25 cellular contexts compared by ENCODE assay signal in the genomic region with DNA sequence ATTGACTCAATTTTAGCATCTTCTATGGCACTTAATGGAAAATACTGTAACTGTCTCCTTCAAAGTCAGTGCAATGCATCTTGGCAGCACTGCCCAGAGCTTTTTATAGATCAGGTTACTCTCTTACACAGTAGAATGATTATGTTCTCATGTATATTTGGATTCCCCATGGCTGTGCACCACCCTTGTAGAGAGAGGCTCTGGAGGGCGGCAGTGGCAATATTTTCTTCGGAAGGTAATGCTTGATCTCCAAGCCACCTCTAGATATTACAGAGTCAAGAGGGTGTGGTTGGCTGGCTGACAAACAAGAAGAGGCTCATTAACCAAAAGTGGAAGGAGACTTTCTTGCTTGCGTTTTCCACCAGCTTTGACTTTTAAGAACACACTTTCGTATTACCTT.
A peak's percentile ranks its signal among the peaks of the same experiment; 100 is the strongest.
DNase-seq lines count a peak whose midpoint lies in the region; FAIRE-seq and TF ChIP-seq lines count a peak whose summit lies in the region.
"Had no signal": no experiment of that assay in that cellular context is flagged by ENCODE, and none has a peak within 500 bp of the region (broad histone marks: within the 10 kb centered on the region; RNA-seq: fewer than 3 reads in every experiment).

No MANE protein-coding gene starts in this region.

- H3K9me1 ChIP-seq in keratinocyte (ENCODE audit: control insufficient read depth, extremely low read depth, insufficient read depth, low read length), result no peaks in the 10 kb centered on the region

- H3K4me2 ChIP-seq in keratinocyte (ENCODE audit: control insufficient read depth, extremely low read depth, insufficient read depth, low read depth, low read length), result peak overlapping the region; percentile 41

- no peaks in the 10 kb centered on the region for H3K79me2 ChIP-seq in keratinocyte (ENCODE audit: control insufficient read depth, insufficient read depth, low read length)

- no peak overlapping the region for H3K9ac ChIP-seq in keratinocyte (ENCODE audit: control insufficient read depth, extremely low read depth, insufficient read depth, low read length)

- H4K20me1 ChIP-seq in keratinocyte (ENCODE audit: control insufficient read depth, extremely low read depth, insufficient read depth, low read length), result no peaks in the 10 kb centered on the region

- no peaks in the 10 kb centered on the region for H3K9me3 ChIP-seq in keratinocyte (ENCODE audit: control insufficient read depth, low read depth, low read length)
- H3K9me3 ChIP-seq: gastrocnemius medialis, HAP-1, Peyer's patch, suprapubic skin had no signal

- TF ChIP-seq CTCF in keratinocyte (optimal IDR thresholded peaks at IDR 0.05 in 1 of 3, IDR thresholded peaks at IDR 0.05 in 1 of 3, conservative IDR thresholded peaks at IDR 0.05 in 1 of 3; ENCODE audit: extremely low read depth in 1 of 3, insufficient read depth in 2 of 3, low read length in 3 of 3), result no peak

- peak overlapping the region; percentile 22 for H2AFZ ChIP-seq in keratinocyte (ENCODE audit: control insufficient read depth, low read length)

- DNase-seq in DMS 273 (lab: John Stamatoyannopoulos, UW; ENCODE audit: unreplicated experiment), result peak; percentile 35
- DNase-seq in DMS 273 treated with DMSO at 0.1 percent for 48 hours (lab: John Stamatoyannopoulos, UW), result no peak
- DNase-seq in NCI-H1105 (lab: John Stamatoyannopoulos, UW), result peak; percentile 56
- DNase-seq in NCI-H2196 (lab: John Stamatoyannopoulos, UW; ENCODE audit: unreplicated experiment), result peak; percentile 16
- DNase-seq in keratinocyte (ENCODE audit: low read depth, low spot score), result no peak
- no peak for DNase-seq in anterior cingulate cortex (lab: John Stamatoyannopoulos, UW)
- DNase-seq in superior temporal gyrus (ENCODE audit: extremely low spot score), result no peak
- DNase-seq in SW480 (ENCODE audit: low spot score), result no peak
- DNase-seq: activated CD4-positive, alpha-beta T cell treated with anti-CD3 and anti-CD28 coated beads for 36 hours; activated T-cell treated with anti-CD3 and anti-CD28 coated beads for 4 hours; amniotic stem cell; brain microvascular endothelial cell; C1 segment of cervical spinal cord; gastrocnemius medialis; Karpas-422; left cardiac atrium; NCI-H1694 treated with DMSO at 0.1 percent for 48 hours; Peyer's patch; small intestine; stimulated activated naive CD4-positive, alpha-beta T cell; T-helper 9 cell had no signal

- peaks cover 4% of the 10 kb centered on the region for H3K4me1 ChIP-seq in keratinocyte (ENCODE audit: control insufficient read depth, extremely low read depth, insufficient read depth, low read length)
- H3K4me1 ChIP-seq: gastrocnemius medialis, HAP-1, Peyer's patch, suprapubic skin had no signal

- dilution Hi-C loops in keratinocyte (cut with MboI; ENCODE audit: extremely low pct_ligation_motif_present, low sequenced_read_pairs), result no loop called here

- H3K27ac ChIP-seq in keratinocyte (ENCODE audit: control insufficient read depth, insufficient read depth, low read length), result no peak overlapping the region
- H3K27ac ChIP-seq: 22Rv1, brain microvascular endothelial cell, gastrocnemius medialis, Peyer's patch, suprapubic skin, VCaP had no signal

- no peak overlapping the region for H3K4me3 ChIP-seq in keratinocyte (ENCODE audit: control insufficient read depth in 2 of 3, extremely low read depth in 1 of 3, insufficient read depth in 2 of 3, low read depth in 1 of 3, low read length in 3 of 3)
- H3K4me3 ChIP-seq: gastrocnemius medialis, HAP-1, Peyer's patch, suprapubic skin had no signal

- no peaks in the 10 kb centered on the region for H3K27me3 ChIP-seq in keratinocyte (ENCODE audit: control insufficient read depth, extremely low read depth, insufficient read depth, low read length)
- H3K27me3 ChIP-seq: brain microvascular endothelial cell, gastrocnemius medialis, Peyer's patch, suprapubic skin had no signal

- FAIRE-seq in keratinocyte (lab: Jason Lieb, UNC), result no peak
- FAIRE-seq: small intestine had no signal

- no peaks in the 10 kb centered on the region for H3K36me3 ChIP-seq in keratinocyte (ENCODE audit: control insufficient read depth in 2 of 2, extremely low read depth in 1 of 2, insufficient read depth in 2 of 2, low read length in 2 of 2)
- H3K36me3 ChIP-seq: brain microvascular endothelial cell, gastrocnemius medialis, HAP-1, Peyer's patch, suprapubic skin had no signal

Comparison
In these comparisons a context has a peak if more than half of its experiments do, and no peak if none do; other contexts are left out.
1. DNase-seq: peak in DMS 273 (single experiment), NCI-H1105 (single experiment) and NCI-H2196 (single experiment); none in DMS 273 treated with DMSO at 0.1 percent for 48 hours (single experiment), keratinocyte (single experiment), anterior cingulate cortex (0 of 58), superior temporal gyrus (single experiment) and SW480 (single experiment).